9 cellular contexts compared by ENCODE assay signal in genomic region chr10:79243211-79244067, GRCh38.
DNase-seq lines count a peak whose midpoint lies in the region; ATAC-seq and TF ChIP-seq lines count a peak whose summit lies in the region.
"Had no signal": no experiment of that assay in that cellular context is flagged by ENCODE, and none has a peak within 500 bp of the region (broad histone marks: within the 10 kb centered on the region; RNA-seq: fewer than 3 reads in every experiment).

No MANE protein-coding gene starts in this region.

- intact Hi-C loops in left colon (cut with DNase I, micrococcal nuclease), result no loop called here

- H3K27me3 Mint-ChIP-seq in T-helper 2 cell treated with Interferon-gamma antibody and Interleukin-4, amounts not matched to agents 5 μg/mL and 100 μg/mL, for 36 hours (ENCODE audit: low read depth), result no peaks in the 10 kb centered on the region
- peaks cover 4% of the 10 kb centered on the region for H3K27me3 Mint-ChIP-seq in brain

- ATAC-seq in GM19035 (IDR thresholded peaks at IDR 0.05; ENCODE audit: unreplicated experiment) (peak; percentile 50), HG03175 (IDR thresholded peaks at IDR 0.05; ENCODE audit: unreplicated experiment) (peak; percentile 55), left colon (peak; percentile 24)
- ATAC-seq: HCT116 had no signal

- DNase-seq in Ammon's horn (ENCODE audit: low spot score) (peak; percentile 87), left colon (peak; percentile 58 to 65), NCI-H345 treated with DMSO at 0.1 percent for 48 hours (lab: John Stamatoyannopoulos, UW; ENCODE audit: unreplicated experiment) (no peak)
- peak; percentile 77 for DNase-seq in T-helper 2 cell treated with Interferon-gamma antibody and Interleukin-4, amounts not matched to agents 5 μg/mL and 100 μg/mL, for 36 hours (ENCODE audit: low spot score)
- DNase-seq in stimulated activated CD4-positive, alpha-beta T cell treated with anti-CD3 and anti-CD28 coated beads, Interleukin-4, amount 100 ng/mL, for 24 hours, result peak; percentile 67

- no peak for TF ChIP-seq CTCF in brain (conservative IDR thresholded peaks at IDR 0.05)

- H3K36me3 Mint-ChIP-seq in T-helper 2 cell treated with Interferon-gamma antibody and Interleukin-4, amounts not matched to agents 5 μg/mL and 100 μg/mL, for 36 hours (ENCODE audit: low read depth), result no peaks in the 10 kb centered on the region
- no peaks in the 10 kb centered on the region for H3K36me3 Mint-ChIP-seq in brain

- H3K9me3 Mint-ChIP-seq in T-helper 2 cell treated with Interferon-gamma antibody and Interleukin-4, amounts not matched to agents 5 μg/mL and 100 μg/mL, for 36 hours, result no peaks in the 10 kb centered on the region
- no peaks in the 10 kb centered on the region for H3K9me3 Mint-ChIP-seq in brain

- H3K27ac Mint-ChIP-seq in T-helper 2 cell treated with Interferon-gamma antibody and Interleukin-4, amounts not matched to agents 5 μg/mL and 100 μg/mL, for 36 hours, result peak overlapping the region; percentile 82
- peak overlapping the region; percentile 79 to 98 (median 95) for H3K27ac Mint-ChIP-seq in brain

- H3K4me3 Mint-ChIP-seq in T-helper 2 cell treated with Interferon-gamma antibody and Interleukin-4, amounts not matched to agents 5 μg/mL and 100 μg/mL, for 36 hours, result peak overlapping the region; percentile 87
- H3K4me3 Mint-ChIP-seq in brain, result peak overlapping the region; percentile 83 to 89 (median 86)

- H3K4me1 Mint-ChIP-seq in T-helper 2 cell treated with Interferon-gamma antibody and Interleukin-4, amounts not matched to agents 5 μg/mL and 100 μg/mL, for 36 hours (ENCODE audit: low read depth), result peaks cover 47% of the 10 kb centered on the region
- H3K4me1 Mint-ChIP-seq in brain, result peaks cover 83% of the 10 kb centered on the region
